ENCODE assay signal across 20 cellular contexts in genomic region chr1:187624812-187625542, GRCh38.
DNase-seq lines count a peak whose midpoint lies in the region; ATAC-seq and TF ChIP-seq lines count a peak whose summit lies in the region.
"Had no signal": no experiment of that assay in that cellular context is flagged by ENCODE, and none has a peak within 500 bp of the region (broad histone marks: within the 10 kb centered on the region; RNA-seq: fewer than 3 reads in every experiment).

No MANE protein-coding gene starts in this region.

- intact Hi-C loops in MCF 10A (cut with micrococcal nuclease) = no loop called here
- intact Hi-C loops in breast epithelium (cut with DNase I; ENCODE audit: low total_unique reads) = no loop called here
- intact Hi-C loops in spleen (cut with DNase I; ENCODE audit: low total_unique reads) = no loop called here

- no TSS peak for BruUV-seq in MCF 10A (replicated peaks; lab: Mats Ljungman, UMichigan)

- CTCF ChIA-PET in MCF 10A (lab: Yijun Ruan, JAX) = interaction anchor here (0.7 kb wide), 1 partner anchor 299 kb away, joined by 5 read pairs; no protein-coding TSS in a partner anchor

- H3K27ac ChIP-seq in breast epithelium (no peak overlapping the region), subcutaneous abdominal adipose tissue (ENCODE audit: low read depth, low read length) (peak overlapping the region; percentile 63), spleen (no peak overlapping the region)
- H3K27ac ChIP-seq: A549, BLaER1, KMS-11, left lung had no signal

- ATAC-seq in GM21723 (IDR thresholded peaks at IDR 0.05; ENCODE audit: unreplicated experiment) = no peak
- no peak for ATAC-seq in HG03354 (IDR thresholded peaks at IDR 0.05; ENCODE audit: poor library complexity, severe bottlenecking, unreplicated experiment)
- ATAC-seq: A549, left lung had no signal

- no peaks in the 10 kb centered on the region for H3K27me3 ChIP-seq in breast epithelium
- no peaks in the 10 kb centered on the region for H3K27me3 ChIP-seq in subcutaneous abdominal adipose tissue (ENCODE audit: control insufficient read depth in 5 of 5, insufficient read depth in 4 of 5, low read length in 5 of 5)
- no peaks in the 10 kb centered on the region for H3K27me3 ChIP-seq in spleen (replicated peaks in 1 of 7)
- H3K27me3 ChIP-seq: BLaER1, foreskin keratinocyte, left lung had no signal

- peaks cover 25% of the 10 kb centered on the region for H3K4me1 Mint-ChIP-seq in MCF 10A (ENCODE audit: insufficient read depth, unreplicated experiment)

- no peaks in the 10 kb centered on the region for H3K36me3 Mint-ChIP-seq in MCF 10A (ENCODE audit: insufficient read depth, unreplicated experiment)

- H3K4me3 ChIP-seq in breast epithelium = no peak overlapping the region
- no peak overlapping the region for H3K4me3 ChIP-seq in fibroblast of mammary gland (ENCODE audit: control insufficient read depth, low read depth, low read length)
- H3K4me3 ChIP-seq in subcutaneous abdominal adipose tissue (ENCODE audit: low read depth in 1 of 5, low read length in 5 of 5) = no peak overlapping the region
- no peak overlapping the region for H3K4me3 ChIP-seq in spleen
- H3K4me3 ChIP-seq: A549, BLaER1, left lung had no signal

- no peak for TF ChIP-seq POLR2A in breast epithelium (IDR thresholded peaks at IDR 0.05)
- TF ChIP-seq POLR2A in spleen (IDR thresholded peaks at IDR 0.05) = no peak

- DNase-seq in MCF 10A (ENCODE audit: unreplicated experiment) (peak; percentile 36), breast epithelium (ENCODE audit: low spot score in 2 of 2) (no peak), OCI-M1 (lab: John Stamatoyannopoulos, UW) (peak; percentile 21), fibroblast of mammary gland (ENCODE audit: low read depth) (peak; percentile 10), spleen (no peak)
- DNase-seq: activated naive CD4-positive, alpha-beta T cell treated with anti-CD3 and anti-CD28 coated beads for 36 hours; hypothalamus; left lung; NCI-H1417 treated with DMSO at 0.1 percent for 48 hours; NCI-H2171 treated with DMSO at 0.1 percent for 48 hours; NCI-H774; nucleus accumbens; stimulated activated naive CD4-positive, alpha-beta T cell had no signal

- no peaks in the 10 kb centered on the region for H3K36me3 ChIP-seq in breast epithelium
- no peaks in the 10 kb centered on the region for H3K36me3 ChIP-seq in subcutaneous abdominal adipose tissue (ENCODE audit: control insufficient read depth in 5 of 5, insufficient read depth in 5 of 5, low read length in 5 of 5)
- H3K36me3 ChIP-seq in spleen = no peaks in the 10 kb centered on the region
- H3K36me3 ChIP-seq: BLaER1, left lung had no signal

- WGBS in spleen, 5 donors = 62 to 77% (median 75%) methylated on average over 2 of the region's 2 CpGs

- peaks cover under 1% of the 10 kb centered on the region for H3K9me3 Mint-ChIP-seq in MCF 10A (ENCODE audit: unreplicated experiment)

- H3K9ac ChIP-seq in subcutaneous abdominal adipose tissue (ENCODE audit: low read length in 5 of 5) = no peak overlapping the region
- H3K9ac ChIP-seq: BLaER1, KMS-11 had no signal

- H3K4me1 ChIP-seq in breast epithelium = no peaks in the 10 kb centered on the region
- H3K4me1 ChIP-seq in subcutaneous abdominal adipose tissue (ENCODE audit: control insufficient read depth in 5 of 5, insufficient read depth in 5 of 5, low read length in 5 of 5) = peaks cover 0 to 17% (median 7%) of the 10 kb centered on the region in 5 donors
- H3K4me1 ChIP-seq in spleen = no peaks in the 10 kb centered on the region
- H3K4me1 ChIP-seq: A549, BLaER1, left lung had no signal

- POLR2A ChIA-PET in MCF 10A (lab: Yijun Ruan, JAX) = interaction anchor here (0.6 to 0.8 kb wide), 2 partner anchors 147 to 347 kb away, joined by 3 read pairs; no protein-coding TSS in a partner anchor

- TF ChIP-seq CTCF in MCF 10A (IDR thresholded peaks at IDR 0.05; ENCODE audit: unreplicated experiment) = no peak
- TF ChIP-seq CTCF in breast epithelium (IDR thresholded peaks at IDR 0.05) = no peak
- TF ChIP-seq CTCF in fibroblast of mammary gland (conservative IDR thresholded peaks at IDR 0.05; ENCODE audit: control insufficient read depth, insufficient read depth, low read depth, low read length) = no peak
- TF ChIP-seq CTCF in spleen (IDR thresholded peaks at IDR 0.05 in 8 of 11, conservative IDR thresholded peaks at IDR 0.05 in 3 of 11) = no peak

- H3K27ac Mint-ChIP-seq in MCF 10A (ENCODE audit: low read depth, unreplicated experiment) = no peak overlapping the region
- H3K27ac Mint-ChIP-seq: activated naive CD4-positive, alpha-beta T cell treated with anti-CD3 and anti-CD28 coated beads for 36 hours had no signal

- H3K9me3 ChIP-seq in breast epithelium (no peaks in the 10 kb centered on the region), subcutaneous abdominal adipose tissue (ENCODE audit: control insufficient read depth in 5 of 5, low read length in 5 of 5) (no peaks in the 10 kb centered on the region), spleen (peaks cover 0 to 4% (median 0%) of the 10 kb centered on the region in 8 donors)
- H3K9me3 ChIP-seq: A549, BLaER1 had no signal

- no peak overlapping the region for H3K4me3 Mint-ChIP-seq in MCF 10A (ENCODE audit: unreplicated experiment)
- H3K4me3 Mint-ChIP-seq: activated naive CD4-positive, alpha-beta T cell treated with anti-CD3 and anti-CD28 coated beads for 36 hours had no signal

- no peaks in the 10 kb centered on the region for H3K27me3 Mint-ChIP-seq in MCF 10A (ENCODE audit: insufficient read depth, unreplicated experiment)

Comparison
In these comparisons a context has a peak if more than half of its experiments do, and no peak if none do; other contexts are left out.
1. DNase-seq: peak in MCF 10A (single experiment), OCI-M1 (single experiment) and fibroblast of mammary gland (single experiment); none in breast epithelium (0 of 2) and spleen (single experiment).